Comparison of ENCODE assay signal across 29 cellular contexts in genomic region chr2:23363831-23364230, GRCh38. TPM values are rescaled to one million over a fixed set of nuclear protein-coding genes. Genes with fewer than 3 reads are reported as not detected.
DNase-seq lines count a peak whose midpoint lies in the region; ATAC-seq and TF ChIP-seq lines count a peak whose summit lies in the region.
"Had no signal": no experiment of that assay in that cellular context is flagged by ENCODE, and none has a peak within 500 bp of the region (broad histone marks: within the 10 kb centered on the region; RNA-seq: fewer than 3 reads in every experiment).

No MANE protein-coding gene starts in this region.

- no peak overlapping the region for H4K8ac ChIP-seq in neuronal stem cell (ENCODE audit: low read depth, low read length)

- H3K4me2 ChIP-seq in PC-3 (ENCODE audit: low read length) (no peak overlapping the region), neuronal stem cell (ENCODE audit: insufficient read depth, low read length, poor library complexity, severe bottlenecking) (no peak overlapping the region)

- BruUV-seq in PC-3 (replicated peaks; lab: Mats Ljungman, UMichigan) = no TSS peak

- no peak overlapping the region for H2BK5ac ChIP-seq in neuronal stem cell (ENCODE audit: low read length)

- H4K91ac ChIP-seq in neuronal stem cell (ENCODE audit: low read depth, low read length, poor library complexity) = no peak overlapping the region

- H2AK5ac ChIP-seq in neuronal stem cell (ENCODE audit: low read depth, low read length) = no peak overlapping the region

- H3K4me3 ChIP-seq in PC-3 (ENCODE audit: low read length) = no peak overlapping the region
- no peak overlapping the region for H3K4me3 ChIP-seq in neuronal stem cell (ENCODE audit: low read length in 2 of 2)
- H3K4me3 ChIP-seq: GM12878, heart right ventricle, SJSA1 had no signal

- H2AFZ ChIP-seq in PC-3 (ENCODE audit: low read length) (no peak overlapping the region), neuronal stem cell (ENCODE audit: low read length) (peak overlapping the region; percentile 29)

- no peak overlapping the region for H3K27ac ChIP-seq in PC-3 (ENCODE audit: low read length)
- no peak overlapping the region for H3K27ac ChIP-seq in neuronal stem cell (replicated peaks; ENCODE audit: low read length)
- H3K27ac ChIP-seq: heart right ventricle, neutrophil, SJSA1, WERI-Rb-1 had no signal

- H3K79me2 ChIP-seq in PC-3 (ENCODE audit: low read length) = no peaks in the 10 kb centered on the region

- no peak overlapping the region for H3K4ac ChIP-seq in neuronal stem cell (ENCODE audit: low read length)

- H3K14ac ChIP-seq in neuronal stem cell (ENCODE audit: low read length) = no peak overlapping the region

- CTCF ChIA-PET in PC-3 (lab: Charles Lee) = no interaction called here

- no peak for TF ChIP-seq CTCF in PC-3 (conservative IDR thresholded peaks at IDR 0.05; ENCODE audit: low read depth, low read length)

- H3K4me1 ChIP-seq in PC-3 (ENCODE audit: insufficient read depth, low read length) = no peaks in the 10 kb centered on the region
- H3K4me1 ChIP-seq in neuronal stem cell (ENCODE audit: control insufficient read depth in 2 of 2, insufficient read depth in 1 of 2, low read depth in 1 of 2, low read length in 2 of 2) = no peaks in the 10 kb centered on the region
- H3K4me1 ChIP-seq: heart right ventricle, SJSA1 had no signal

- no peak overlapping the region for H2BK15ac ChIP-seq in neuronal stem cell (ENCODE audit: low read length)

- WGBS in neuronal stem cell (ENCODE audit: extremely low coverage in 2 of 2, insufficient read length in 2 of 2, insufficient replicate concordance in 1 of 2), 2 donors = no CpG with 5 or more reads among the region's 1 CpG

- H3K23ac ChIP-seq in neuronal stem cell (ENCODE audit: low read depth, low read length, poor library complexity) = no peak overlapping the region

- H3K79me1 ChIP-seq in neuronal stem cell (ENCODE audit: low read depth, low read length) = no peaks in the 10 kb centered on the region

- no peaks in the 10 kb centered on the region for H3K27me3 ChIP-seq in PC-3 (ENCODE audit: low read length)
- peaks cover 0 to 34% (median 0%) of the 10 kb centered on the region in 3 experiments for H3K27me3 ChIP-seq in neuronal stem cell (ENCODE audit: control insufficient read depth in 3 of 3, insufficient read depth in 3 of 3, low read depth in 1 of 3, low read length in 3 of 3)

- no peaks in the 10 kb centered on the region for H3K9me2 ChIP-seq in PC-3 (replicated peaks; ENCODE audit: low read length)

- no peak overlapping the region for H2BK120ac ChIP-seq in neuronal stem cell (ENCODE audit: low read depth, low read length)

- ATAC-seq in PC-3 = no peak
- ATAC-seq: activated naive CD8-positive, alpha-beta T cell treated with anti-CD3 and anti-CD28 coated beads, Interleukin-2, amount 50 U/mL, for 24 hours; heart right ventricle; left cardiac atrium; Panc1; sciatic nerve; stimulated activated memory B cell treated with anti-CD40 and anti-IgM and Interleukin-4, amounts not matched to agents 10 μg/mL and 1 μg/mL and 100 μg/mL, for 72 hours had no signal

- intact Hi-C loops in PC-3 (cut with micrococcal nuclease) = loop anchor here (10.0 kb wide), 1 partner anchor 401 kb away; no protein-coding TSS in a partner anchor

- H2BK12ac ChIP-seq in neuronal stem cell (ENCODE audit: low read length) = no peak overlapping the region

- DNase-seq in ELR (ENCODE audit: low read depth) (peak; percentile 71), PC-3 (peak; percentile 25), epidermal melanocyte (ENCODE audit: insufficient read length, low spot score) (peak; percentile 38), neuronal stem cell (ENCODE audit: low spot score) (no peak), NCI-H128 (lab: John Stamatoyannopoulos, UW; ENCODE audit: unreplicated experiment) (no peak), RKO (ENCODE audit: low spot score) (no peak), SK-N-DZ (ENCODE audit: low spot score) (no peak)
- DNase-seq: activated CD4-positive, alpha-beta T cell treated with anti-CD3 and anti-CD28 coated beads, Interleukin-2, amount 10 ng/mL, durations not matched to agents 7 days and 5 days; activated gamma-delta T cell treated with Interleukin-2 at 50 U/mL for 16 hours; activated naive CD8-positive, alpha-beta T cell treated with anti-CD3 and anti-CD28 coated beads, Interleukin-2, amount 50 U/mL, for 24 hours; activated T-cell treated with anti-CD3 and anti-CD28 coated beads, Interleukin-2, amount 50 U/mL, for 24 hours; Calu3; DND-41; heart right ventricle; KG1; left cardiac atrium; NCI-H1436; NCI-H2171; NCI-H524 treated with DMSO at 0.1 percent for 48 hours; NK-92 treated with Interleukin-12 subunit alpha and Interleukin-12 subunit beta, amount 100 ng/mL, for 24 hours; stimulated activated CD4-positive, alpha-beta T cell treated with anti-CD3 and anti-CD28 coated beads, Interleukin-4, amount 100 ng/mL, for 24 hours; WERI-Rb-1 had no signal

- no peaks in the 10 kb centered on the region for H3K36me3 ChIP-seq in PC-3 (ENCODE audit: low read depth, low read length)
- H3K36me3 ChIP-seq in neuronal stem cell (replicated peaks in 1 of 2; ENCODE audit: control insufficient read depth in 2 of 2, insufficient read depth in 2 of 2, low read length in 2 of 2) = no peaks in the 10 kb centered on the region
- H3K36me3 ChIP-seq: heart right ventricle, neutrophil, SJSA1, WERI-Rb-1 had no signal

- H3K9me3 ChIP-seq in PC-3 (ENCODE audit: low read length) (no peaks in the 10 kb centered on the region), neuronal stem cell (replicated peaks in 1 of 2; ENCODE audit: control insufficient read depth in 2 of 2, insufficient read depth in 1 of 2, low read depth in 1 of 2, low read length in 2 of 2) (peaks cover 0 to 1% of the 10 kb centered on the region in 2 donors)
- H3K9me3 ChIP-seq: heart right ventricle, neutrophil, SJSA1 had no signal

- POLR2A ChIA-PET in PC-3 (lab: Charles Lee; ENCODE audit: unreplicated experiment) = no interaction called here

- no peaks in the 10 kb centered on the region for H4K20me1 ChIP-seq in PC-3 (ENCODE audit: low read length)

- H3K9ac ChIP-seq in PC-3 (ENCODE audit: low read length) = no peak overlapping the region
- no peak overlapping the region for H3K9ac ChIP-seq in neuronal stem cell (ENCODE audit: low read depth, low read length, poor library complexity)

- no peaks in the 10 kb centered on the region for H3F3A ChIP-seq in PC-3 (ENCODE audit: low read length, unreplicated experiment)

- H3K18ac ChIP-seq in neuronal stem cell (ENCODE audit: low read length) = no peak overlapping the region

RNA-seq across cellular contexts. Expression of gene KLHL29, which starts 21.1 kb away (rescaled TPM):
- 2.6 and 3.1 TPM in 2 replicates for total RNA-seq in PC-3 (2014; rRNA removed)
- 3.0 TPM for polyA plus RNA-seq in neuronal stem cell (2013, experiment 1 of 2)
- 3.0 TPM for polyA plus RNA-seq in neuronal stem cell (2013, experiment 2 of 2)
- polyA plus RNA-seq in SK-N-DZ (2014; cell fraction: cytosol; rRNA removed) = 7.1 and 7.6 TPM in 2 replicates
- 8.7 and 13.2 TPM in 2 replicates for polyA plus RNA-seq in SK-N-DZ (2014; cell fraction: nucleus; rRNA removed)
- polyA plus RNA-seq: CD14-positive monocyte had no signal

Comparison
In these comparisons a context has a peak if more than half of its experiments do, and no peak if none do; other contexts are left out.
1. DNase-seq: peak in ELR (single experiment), PC-3 (single experiment) and epidermal melanocyte (single experiment); none in neuronal stem cell (single experiment), NCI-H128 (single experiment), RKO (single experiment) and SK-N-DZ (single experiment).